In the genomic region with DNA sequence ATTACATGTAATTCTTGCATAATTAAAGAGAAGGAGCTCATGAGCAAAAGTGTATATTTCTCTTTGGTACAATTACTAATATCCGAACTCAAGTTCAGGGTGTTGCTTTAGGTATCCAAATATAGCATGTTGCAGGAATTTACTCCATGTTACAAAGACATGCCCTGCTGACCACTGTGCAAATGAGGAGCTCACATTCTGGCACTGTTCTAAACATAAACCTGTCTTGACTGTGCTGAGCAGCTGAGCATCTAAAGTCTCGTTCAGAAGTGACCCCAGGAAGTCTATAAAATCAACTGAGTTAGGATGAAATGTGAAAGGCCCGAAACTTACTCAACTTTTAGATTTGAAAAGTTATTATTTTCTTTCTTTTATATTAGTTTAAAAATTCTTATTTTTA, we compare ENCODE assay signal across 18 cellular contexts.
"Had no signal": no experiment of that assay in that cellular context is flagged by ENCODE, and none has a peak within 500 bp of the region (broad histone marks: within the 10 kb centered on the region; RNA-seq: fewer than 3 reads in every experiment).

No MANE protein-coding gene starts in this region.

- DNase-seq: activated CD4-positive, alpha-beta T cell treated with anti-CD3 and anti-CD28 coated beads, Interleukin-2, amount 10 ng/mL, durations not matched to agents 7 days and 5 days; activated CD4-positive, CD25-positive, alpha-beta regulatory T cell treated with anti-CD3 and anti-CD28 coated beads, Interleukin-2, amount 50 U/mL, for 72 hours; activated CD8-positive, alpha-beta memory T cell treated with anti-CD3 and anti-CD28 coated beads, Interleukin-2, amount 10 ng/mL, durations not matched to agents 7 days and 5 days; activated CD8-positive, alpha-beta T cell treated with anti-CD3 and anti-CD28 coated beads for 36 hours; activated effector memory CD4-positive, alpha-beta T cell treated with anti-CD3 and anti-CD28 coated beads, Interleukin-2, amount 50 U/mL, for 16 hours; activated T-cell treated with anti-CD3 and anti-CD28 coated beads for 4 hours; head of caudate nucleus; midbrain; retina; sigmoid colon; spleen; stimulated activated CD4-positive, alpha-beta T cell treated with anti-CD3 and anti-CD28 coated beads, Interleukin-4, amount 100 ng/mL, for 1 hour; stimulated activated naive CD4-positive, alpha-beta T cell had no signal

- H3K4me3 ChIP-seq: gastroesophageal sphincter, sigmoid colon, spleen, thoracic aorta, vagina had no signal

- H3K27me3 ChIP-seq: gastroesophageal sphincter, sigmoid colon, spleen, vagina had no signal

- H3K27ac ChIP-seq: epithelial cell of prostate, gastroesophageal sphincter, sigmoid colon, spleen, thoracic aorta, vagina, VCaP had no signal

- H3K36me3 ChIP-seq: gastroesophageal sphincter, sigmoid colon, thoracic aorta, vagina had no signal

- H3K9me3 ChIP-seq: gastroesophageal sphincter, sigmoid colon, spleen, thoracic aorta, vagina had no signal

- H3K4me1 ChIP-seq: gastroesophageal sphincter, vagina had no signal
